In genomic region chr7:76492139-76492538, GRCh38 we compare ENCODE assay signal across 5 cellular contexts. TPM values are rescaled to one million over a fixed set of nuclear protein-coding genes. Genes with fewer than 3 reads are reported as not detected.
"Had no signal": no experiment of that assay in that cellular context is flagged by ENCODE, and none has a peak within 500 bp of the region (broad histone marks: within the 10 kb centered on the region; RNA-seq: fewer than 3 reads in every experiment).

No MANE protein-coding gene starts in this region.

RNA-seq across cellular contexts. Expression of gene UPK3B, which starts 18.2 kb away (rescaled TPM):
- total RNA-seq: smooth muscle cell had no signal
- polyA plus RNA-seq: naive thymus-derived CD8-positive, alpha-beta T cell; smooth muscle cell had no signal

RNA-seq across cellular contexts. Expression of gene SPDYE16, which starts 51.0 kb away (rescaled TPM):
- total RNA-seq: omental fat pad, smooth muscle cell, stomach, urinary bladder had no signal
- polyA plus RNA-seq: naive thymus-derived CD8-positive, alpha-beta T cell; smooth muscle cell had no signal
